In the genomic region with DNA sequence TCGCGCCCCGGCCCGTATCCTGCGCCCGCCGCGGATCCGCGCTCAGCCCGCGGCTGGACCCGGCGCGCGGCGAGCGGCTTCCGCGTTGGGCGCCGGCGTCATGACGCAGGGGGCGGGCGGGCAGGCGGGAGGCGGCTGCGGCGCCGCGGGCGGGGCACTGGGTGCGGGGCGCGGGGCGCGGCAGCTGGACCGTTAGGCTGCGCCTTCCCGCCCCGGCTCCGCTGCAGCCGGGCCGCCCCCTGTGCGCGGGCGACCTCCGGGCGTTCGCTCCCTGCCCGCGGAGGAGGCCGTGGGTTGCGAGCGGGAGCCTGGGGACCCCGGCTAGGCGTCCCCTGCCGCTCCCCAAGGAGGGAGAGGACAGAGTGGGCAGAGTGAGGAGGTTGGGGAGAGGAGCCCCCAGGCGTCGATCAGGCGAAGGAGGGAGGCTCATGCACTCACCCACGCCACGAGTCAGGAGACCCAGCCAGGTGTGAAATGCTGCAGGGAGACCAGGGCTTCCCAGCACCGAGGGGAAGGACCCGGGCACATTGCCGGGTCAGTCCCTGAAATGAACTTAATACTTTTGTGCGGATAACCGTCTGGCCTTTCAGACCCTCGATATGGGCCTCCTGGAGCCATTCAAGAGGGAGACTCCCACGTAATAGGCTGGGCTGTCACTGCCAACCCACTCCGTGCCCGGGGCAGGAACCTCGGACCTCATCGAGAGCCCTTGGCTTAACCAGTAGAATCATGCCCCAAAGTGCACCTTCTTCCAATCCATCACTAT, we compare ENCODE assay signal across 1 cellular context.
TF ChIP-seq lines count a peak whose summit lies in the region.

A gene (minus strand): TSS at position 55 of the 766 bp plus-strand sequence. CDS start 252 bp downstream, outside the sequence.

TF ChIP-seq in K562, 482 proteins besides CTCF, POLR2A, EP300 and RAD21 (continued from another document and continues in another):
- TF ChIP-seq, protein P1, sequence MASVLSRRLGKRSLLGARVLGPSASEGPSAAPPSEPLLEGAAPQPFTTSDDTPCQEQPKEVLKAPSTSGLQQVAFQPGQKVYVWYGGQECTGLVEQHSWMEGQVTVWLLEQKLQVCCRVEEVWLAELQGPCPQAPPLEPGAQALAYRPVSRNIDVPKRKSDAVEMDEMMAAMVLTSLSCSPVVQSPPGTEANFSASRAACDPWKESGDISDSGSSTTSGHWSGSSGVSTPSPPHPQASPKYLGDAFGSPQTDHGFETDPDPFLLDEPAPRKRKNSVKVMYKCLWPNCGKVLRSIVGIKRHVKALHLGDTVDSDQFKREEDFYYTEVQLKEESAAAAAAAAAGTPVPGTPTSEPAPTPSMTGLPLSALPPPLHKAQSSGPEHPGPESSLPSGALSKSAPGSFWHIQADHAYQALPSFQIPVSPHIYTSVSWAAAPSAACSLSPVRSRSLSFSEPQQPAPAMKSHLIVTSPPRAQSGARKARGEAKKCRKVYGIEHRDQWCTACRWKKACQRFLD (CRISPR knock-in tag; IDR thresholded peaks at IDR 0.05) = peak; percentile 83
- TF ChIP-seq GATAD2B (IDR thresholded peaks at IDR 0.05; ENCODE audit: borderline replicate concordance) = peak; percentile 85
- no peak for TF ChIP-seq ZFPM2 (CRISPR knock-in tag; IDR thresholded peaks at IDR 0.05)
- TF ChIP-seq NBN (IDR thresholded peaks at IDR 0.05; ENCODE audit: low read depth) = no peak
- TF ChIP-seq, protein P2, sequence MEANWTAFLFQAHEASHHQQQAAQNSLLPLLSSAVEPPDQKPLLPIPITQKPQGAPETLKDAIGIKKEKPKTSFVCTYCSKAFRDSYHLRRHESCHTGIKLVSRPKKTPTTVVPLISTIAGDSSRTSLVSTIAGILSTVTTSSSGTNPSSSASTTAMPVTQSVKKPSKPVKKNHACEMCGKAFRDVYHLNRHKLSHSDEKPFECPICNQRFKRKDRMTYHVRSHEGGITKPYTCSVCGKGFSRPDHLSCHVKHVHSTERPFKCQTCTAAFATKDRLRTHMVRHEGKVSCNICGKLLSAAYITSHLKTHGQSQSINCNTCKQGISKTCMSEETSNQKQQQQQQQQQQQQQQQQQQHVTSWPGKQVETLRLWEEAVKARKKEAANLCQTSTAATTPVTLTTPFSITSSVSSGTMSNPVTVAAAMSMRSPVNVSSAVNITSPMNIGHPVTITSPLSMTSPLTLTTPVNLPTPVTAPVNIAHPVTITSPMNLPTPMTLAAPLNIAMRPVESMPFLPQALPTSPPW (CRISPR knock-in tag; IDR thresholded peaks at IDR 0.05) = peak; percentile 93
- TF ChIP-seq SMAD3 (CRISPR knock-in tag; conservative IDR thresholded peaks at IDR 0.05) = no peak
- no peak for TF ChIP-seq ZNF551 (CRISPR knock-in tag; IDR thresholded peaks at IDR 0.05)
- TF ChIP-seq, protein P3, sequence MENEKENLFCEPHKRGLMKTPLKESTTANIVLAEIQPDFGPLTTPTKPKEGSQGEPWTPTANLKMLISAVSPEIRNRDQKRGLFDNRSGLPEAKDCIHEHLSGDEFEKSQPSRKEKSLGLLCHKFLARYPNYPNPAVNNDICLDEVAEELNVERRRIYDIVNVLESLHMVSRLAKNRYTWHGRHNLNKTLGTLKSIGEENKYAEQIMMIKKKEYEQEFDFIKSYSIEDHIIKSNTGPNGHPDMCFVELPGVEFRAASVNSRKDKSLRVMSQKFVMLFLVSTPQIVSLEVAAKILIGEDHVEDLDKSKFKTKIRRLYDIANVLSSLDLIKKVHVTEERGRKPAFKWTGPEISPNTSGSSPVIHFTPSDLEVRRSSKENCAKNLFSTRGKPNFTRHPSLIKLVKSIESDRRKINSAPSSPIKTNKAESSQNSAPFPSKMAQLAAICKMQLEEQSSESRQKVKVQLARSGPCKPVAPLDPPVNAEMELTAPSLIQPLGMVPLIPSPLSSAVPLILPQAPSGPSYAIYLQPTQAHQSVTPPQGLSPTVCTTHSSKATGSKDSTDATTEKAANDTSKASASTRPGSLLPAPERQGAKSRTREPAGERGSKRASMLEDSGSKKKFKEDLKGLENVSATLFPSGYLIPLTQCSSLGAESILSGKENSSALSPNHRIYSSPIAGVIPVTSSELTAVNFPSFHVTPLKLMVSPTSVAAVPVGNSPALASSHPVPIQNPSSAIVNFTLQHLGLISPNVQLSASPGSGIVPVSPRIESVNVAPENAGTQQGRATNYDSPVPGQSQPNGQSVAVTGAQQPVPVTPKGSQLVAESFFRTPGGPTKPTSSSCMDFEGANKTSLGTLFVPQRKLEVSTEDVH (IDR thresholded peaks at IDR 0.05; ENCODE audit: low read depth, partially characterized antibody) = no peak
- peak; percentile 100 for TF ChIP-seq L3MBTL2 (IDR thresholded peaks at IDR 0.05)
- no peak for TF ChIP-seq ZNF197 (CRISPR knock-in tag; IDR thresholded peaks at IDR 0.05; ENCODE audit: low read depth)
- peak in 1 of 2 experiments; percentile 51; a peak in 1 of 4 replicates for TF ChIP-seq TEAD1 (CRISPR knock-in tag; IDR thresholded peaks at IDR 0.05)
- TF ChIP-seq, protein P4, sequence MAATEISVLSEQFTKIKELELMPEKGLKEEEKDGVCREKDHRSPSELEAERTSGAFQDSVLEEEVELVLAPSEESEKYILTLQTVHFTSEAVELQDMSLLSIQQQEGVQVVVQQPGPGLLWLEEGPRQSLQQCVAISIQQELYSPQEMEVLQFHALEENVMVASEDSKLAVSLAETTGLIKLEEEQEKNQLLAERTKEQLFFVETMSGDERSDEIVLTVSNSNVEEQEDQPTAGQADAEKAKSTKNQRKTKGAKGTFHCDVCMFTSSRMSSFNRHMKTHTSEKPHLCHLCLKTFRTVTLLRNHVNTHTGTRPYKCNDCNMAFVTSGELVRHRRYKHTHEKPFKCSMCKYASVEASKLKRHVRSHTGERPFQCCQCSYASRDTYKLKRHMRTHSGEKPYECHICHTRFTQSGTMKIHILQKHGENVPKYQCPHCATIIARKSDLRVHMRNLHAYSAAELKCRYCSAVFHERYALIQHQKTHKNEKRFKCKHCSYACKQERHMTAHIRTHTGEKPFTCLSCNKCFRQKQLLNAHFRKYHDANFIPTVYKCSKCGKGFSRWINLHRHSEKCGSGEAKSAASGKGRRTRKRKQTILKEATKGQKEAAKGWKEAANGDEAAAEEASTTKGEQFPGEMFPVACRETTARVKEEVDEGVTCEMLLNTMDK (IDR thresholded peaks at IDR 0.05; ENCODE audit: borderline replicate concordance, insufficient read depth, low read depth, low read length, poor library complexity, severe bottlenecking) = no peak
- no peak for TF ChIP-seq SPI1 (IDR thresholded peaks at IDR 0.05; ENCODE audit: borderline replicate concordance, low read depth, low read length)
- no peak for TF ChIP-seq MXI1 (IDR thresholded peaks at IDR 0.05; ENCODE audit: low read depth, low read length)
- no peak for TF ChIP-seq MECOM (CRISPR knock-in tag; IDR thresholded peaks at IDR 0.05)
- TF ChIP-seq ZNF165 (CRISPR knock-in tag; IDR thresholded peaks at IDR 0.05; ENCODE audit: borderline replicate concordance) = no peak
- TF ChIP-seq, protein P5, sequence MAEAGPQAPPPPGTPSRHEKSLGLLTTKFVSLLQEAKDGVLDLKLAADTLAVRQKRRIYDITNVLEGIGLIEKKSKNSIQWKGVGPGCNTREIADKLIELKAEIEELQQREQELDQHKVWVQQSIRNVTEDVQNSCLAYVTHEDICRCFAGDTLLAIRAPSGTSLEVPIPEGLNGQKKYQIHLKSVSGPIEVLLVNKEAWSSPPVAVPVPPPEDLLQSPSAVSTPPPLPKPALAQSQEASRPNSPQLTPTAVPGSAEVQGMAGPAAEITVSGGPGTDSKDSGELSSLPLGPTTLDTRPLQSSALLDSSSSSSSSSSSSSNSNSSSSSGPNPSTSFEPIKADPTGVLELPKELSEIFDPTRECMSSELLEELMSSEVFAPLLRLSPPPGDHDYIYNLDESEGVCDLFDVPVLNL (CRISPR knock-in tag; IDR thresholded peaks at IDR 0.05; ENCODE audit: low read depth) = no peak
- TF ChIP-seq NCOA2 (IDR thresholded peaks at IDR 0.05; ENCODE audit: partially characterized antibody in 2 of 2) = no peak
- TF ChIP-seq, protein P6, sequence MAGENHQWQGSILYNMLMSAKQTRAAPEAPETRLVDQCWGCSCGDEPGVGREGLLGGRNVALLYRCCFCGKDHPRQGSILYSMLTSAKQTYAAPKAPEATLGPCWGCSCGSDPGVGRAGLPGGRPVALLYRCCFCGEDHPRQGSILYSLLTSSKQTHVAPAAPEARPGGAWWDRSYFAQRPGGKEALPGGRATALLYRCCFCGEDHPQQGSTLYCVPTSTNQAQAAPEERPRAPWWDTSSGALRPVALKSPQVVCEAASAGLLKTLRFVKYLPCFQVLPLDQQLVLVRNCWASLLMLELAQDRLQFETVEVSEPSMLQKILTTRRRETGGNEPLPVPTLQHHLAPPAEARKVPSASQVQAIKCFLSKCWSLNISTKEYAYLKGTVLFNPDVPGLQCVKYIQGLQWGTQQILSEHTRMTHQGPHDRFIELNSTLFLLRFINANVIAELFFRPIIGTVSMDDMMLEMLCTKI (IDR thresholded peaks at IDR 0.05; ENCODE audit: partially characterized antibody) = no peak
- no peak for TF ChIP-seq PTTG1 (tag; IDR thresholded peaks at IDR 0.05; ENCODE audit: low read depth)
- TF ChIP-seq, protein P7, sequence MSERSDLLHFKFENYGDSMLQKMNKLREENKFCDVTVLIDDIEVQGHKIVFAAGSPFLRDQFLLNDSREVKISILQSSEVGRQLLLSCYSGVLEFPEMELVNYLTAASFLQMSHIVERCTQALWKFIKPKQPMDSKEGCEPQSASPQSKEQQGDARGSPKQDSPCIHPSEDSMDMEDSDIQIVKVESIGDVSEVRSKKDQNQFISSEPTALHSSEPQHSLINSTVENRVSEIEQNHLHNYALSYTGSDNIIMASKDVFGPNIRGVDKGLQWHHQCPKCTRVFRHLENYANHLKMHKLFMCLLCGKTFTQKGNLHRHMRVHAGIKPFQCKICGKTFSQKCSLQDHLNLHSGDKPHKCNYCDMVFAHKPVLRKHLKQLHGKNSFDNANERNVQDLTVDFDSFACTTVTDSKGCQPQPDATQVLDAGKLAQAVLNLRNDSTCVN (CRISPR knock-in tag; IDR thresholded peaks at IDR 0.05) = no peak
- TF ChIP-seq ZNF57 (CRISPR knock-in tag; IDR thresholded peaks at IDR 0.05) = no peak
- TF ChIP-seq, protein P8, sequence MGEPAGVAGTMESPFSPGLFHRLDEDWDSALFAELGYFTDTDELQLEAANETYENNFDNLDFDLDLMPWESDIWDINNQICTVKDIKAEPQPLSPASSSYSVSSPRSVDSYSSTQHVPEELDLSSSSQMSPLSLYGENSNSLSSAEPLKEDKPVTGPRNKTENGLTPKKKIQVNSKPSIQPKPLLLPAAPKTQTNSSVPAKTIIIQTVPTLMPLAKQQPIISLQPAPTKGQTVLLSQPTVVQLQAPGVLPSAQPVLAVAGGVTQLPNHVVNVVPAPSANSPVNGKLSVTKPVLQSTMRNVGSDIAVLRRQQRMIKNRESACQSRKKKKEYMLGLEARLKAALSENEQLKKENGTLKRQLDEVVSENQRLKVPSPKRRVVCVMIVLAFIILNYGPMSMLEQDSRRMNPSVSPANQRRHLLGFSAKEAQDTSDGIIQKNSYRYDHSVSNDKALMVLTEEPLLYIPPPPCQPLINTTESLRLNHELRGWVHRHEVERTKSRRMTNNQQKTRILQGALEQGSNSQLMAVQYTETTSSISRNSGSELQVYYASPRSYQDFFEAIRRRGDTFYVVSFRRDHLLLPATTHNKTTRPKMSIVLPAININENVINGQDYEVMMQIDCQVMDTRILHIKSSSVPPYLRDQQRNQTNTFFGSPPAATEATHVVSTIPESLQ (CRISPR knock-in tag; IDR thresholded peaks at IDR 0.05) = 0 out of 2 replicates have a peak, but pooled peaks have one; percentile 62
- no peak; the same call in 1 of the 2 replicates for TF ChIP-seq GTF2E2 (tag; IDR thresholded peaks at IDR 0.05)
- no peak for TF ChIP-seq BRCA1 (IDR thresholded peaks at IDR 0.05)
- 0 out of 2 replicates have a peak, but pooled peaks have one; percentile 73 for TF ChIP-seq BRCA1 (CRISPR knock-in tag; IDR thresholded peaks at IDR 0.05)
- TF ChIP-seq BDP1 (IDR thresholded peaks at IDR 0.05; ENCODE audit: insufficient read depth, insufficient read length) = no peak
- TF ChIP-seq BCL6 (CRISPR knock-in tag; IDR thresholded peaks at IDR 0.05) = no peak
- TF ChIP-seq, protein P9, sequence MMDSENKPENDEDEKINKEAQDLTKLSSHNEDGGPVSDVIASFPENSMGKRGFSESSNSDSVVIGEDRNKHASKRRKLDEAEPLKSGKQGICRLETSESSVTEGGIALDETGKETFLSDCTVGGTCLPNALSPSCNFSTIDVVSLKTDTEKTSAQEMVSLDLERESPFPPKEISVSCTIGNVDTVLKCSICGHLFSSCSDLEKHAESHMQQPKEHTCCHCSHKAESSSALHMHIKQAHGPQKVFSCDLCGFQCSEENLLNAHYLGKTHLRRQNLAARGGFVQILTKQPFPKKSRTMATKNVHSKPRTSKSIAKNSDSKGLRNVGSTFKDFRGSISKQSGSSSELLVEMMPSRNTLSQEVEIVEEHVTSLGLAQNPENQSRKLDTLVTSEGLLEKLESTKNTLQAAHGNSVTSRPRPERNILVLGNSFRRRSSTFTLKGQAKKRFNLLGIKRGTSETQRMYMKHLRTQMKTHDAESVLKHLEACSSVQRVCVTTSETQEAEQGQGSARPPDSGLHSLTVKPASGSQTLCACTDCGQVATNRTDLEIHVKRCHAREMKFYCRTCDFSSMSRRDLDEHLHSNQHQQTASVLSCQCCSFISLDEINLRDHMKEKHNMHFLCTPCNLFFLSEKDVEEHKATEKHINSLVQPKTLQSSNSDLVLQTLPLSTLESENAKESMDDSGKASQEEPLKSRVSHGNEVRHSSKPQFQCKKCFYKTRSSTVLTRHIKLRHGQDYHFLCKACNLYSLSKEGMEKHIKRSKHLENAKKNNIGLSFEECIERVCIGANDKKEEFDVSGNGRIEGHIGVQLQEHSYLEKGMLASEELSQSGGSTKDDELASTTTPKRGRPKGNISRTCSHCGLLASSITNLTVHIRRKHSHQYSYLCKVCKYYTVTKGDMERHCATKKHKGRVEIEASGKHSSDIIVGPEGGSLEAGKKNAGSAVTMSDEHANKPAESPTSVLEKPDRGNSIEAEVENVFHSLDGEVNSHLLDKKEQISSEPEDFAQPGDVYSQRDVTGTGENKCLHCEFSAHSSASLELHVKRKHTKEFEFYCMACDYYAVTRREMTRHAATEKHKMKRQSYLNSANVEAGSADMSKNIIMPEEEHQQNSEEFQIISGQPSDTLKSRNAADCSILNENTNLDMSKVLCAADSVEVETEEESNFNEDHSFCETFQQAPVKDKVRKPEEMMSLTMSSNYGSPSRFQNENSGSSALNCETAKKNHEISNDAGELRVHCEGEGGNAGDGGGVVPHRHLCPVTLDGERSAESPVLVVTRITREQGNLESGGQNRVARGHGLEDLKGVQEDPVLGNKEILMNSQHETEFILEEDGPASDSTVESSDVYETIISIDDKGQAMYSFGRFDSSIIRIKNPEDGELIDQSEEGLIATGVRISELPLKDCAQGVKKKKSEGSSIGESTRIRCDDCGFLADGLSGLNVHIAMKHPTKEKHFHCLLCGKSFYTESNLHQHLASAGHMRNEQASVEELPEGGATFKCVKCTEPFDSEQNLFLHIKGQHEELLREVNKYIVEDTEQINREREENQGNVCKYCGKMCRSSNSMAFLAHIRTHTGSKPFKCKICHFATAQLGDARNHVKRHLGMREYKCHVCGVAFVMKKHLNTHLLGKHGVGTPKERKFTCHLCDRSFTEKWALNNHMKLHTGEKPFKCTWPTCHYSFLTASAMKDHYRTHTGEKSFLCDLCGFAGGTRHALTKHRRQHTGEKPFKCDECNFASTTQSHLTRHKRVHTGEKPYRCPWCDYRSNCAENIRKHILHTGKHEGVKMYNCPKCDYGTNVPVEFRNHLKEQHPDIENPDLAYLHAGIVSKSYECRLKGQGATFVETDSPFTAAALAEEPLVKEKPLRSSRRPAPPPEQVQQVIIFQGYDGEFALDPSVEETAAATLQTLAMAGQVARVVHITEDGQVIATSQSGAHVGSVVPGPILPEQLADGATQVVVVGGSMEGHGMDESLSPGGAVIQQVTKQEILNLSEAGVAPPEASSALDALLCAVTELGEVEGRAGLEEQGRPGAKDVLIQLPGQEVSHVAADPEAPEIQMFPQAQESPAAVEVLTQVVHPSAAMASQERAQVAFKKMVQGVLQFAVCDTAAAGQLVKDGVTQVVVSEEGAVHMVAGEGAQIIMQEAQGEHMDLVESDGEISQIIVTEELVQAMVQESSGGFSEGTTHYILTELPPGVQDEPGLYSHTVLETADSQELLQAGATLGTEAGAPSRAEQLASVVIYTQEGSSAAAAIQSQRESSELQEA (IDR thresholded peaks at IDR 0.05; ENCODE audit: low read depth) = no peak
